In genomic region chr9:127245637-127246164, GRCh38 we compare ENCODE assay signal across 8 cellular contexts. TPM values are rescaled to one million over a fixed set of nuclear protein-coding genes. Genes with fewer than 3 reads are reported as not detected.
DNase-seq lines count a peak whose midpoint lies in the region; ATAC-seq and TF ChIP-seq lines count a peak whose summit lies in the region.

No MANE protein-coding gene starts in this region.

- H3K9me3 Mint-ChIP-seq in dendritic cell treated with granulocyte-macrophage colony-stimulating factor and Interleukin-4, amounts not matched to agents 40 ng/mL and 50 ng/mL, for 4 days: no peaks in the 10 kb centered on the region
- no peaks in the 10 kb centered on the region for H3K9me3 Mint-ChIP-seq in naive B cell

- no peaks in the 10 kb centered on the region for H3K79me2 ChIP-seq in Karpas-422 (ENCODE audit: low read length)

- DNase-seq in AG04450 (ENCODE audit: low read depth, low spot score): no peak
- no peak for DNase-seq in Karpas-422
- no peak for DNase-seq in naive B cell
- no peak for DNase-seq in NCI-H524 treated with DMSO at 0.1 percent for 48 hours (lab: John Stamatoyannopoulos, UW)
- DNase-seq in C1 segment of cervical spinal cord (lab: John Stamatoyannopoulos, UW): no peak
- DNase-seq in NCI-H2081 treated with DMSO at 0.1 percent for 48 hours (lab: John Stamatoyannopoulos, UW): no peak
- no peak for DNase-seq in GM10266 (ENCODE audit: extremely low spot score)

- H3K4me3 Mint-ChIP-seq in dendritic cell treated with granulocyte-macrophage colony-stimulating factor and Interleukin-4, amounts not matched to agents 40 ng/mL and 50 ng/mL, for 4 days: peak overlapping the region; percentile 89
- H3K4me3 Mint-ChIP-seq in naive B cell: peak overlapping the region; percentile 82 to 95 (median 94)

- H3K36me3 Mint-ChIP-seq in dendritic cell treated with granulocyte-macrophage colony-stimulating factor and Interleukin-4, amounts not matched to agents 40 ng/mL and 50 ng/mL, for 4 days (ENCODE audit: low read depth): no peaks in the 10 kb centered on the region
- peaks cover 0 to 4% of the 10 kb centered on the region in 2 donors for H3K36me3 Mint-ChIP-seq in naive B cell

- H3K4me2 ChIP-seq in Karpas-422 (ENCODE audit: low read depth, low read length, poor library complexity, severe bottlenecking): peak overlapping the region; percentile 79

- CTCF ChIA-PET in AG04450 (lab: Charles Lee): no interaction called here

- H3K27me3 ChIP-seq in AG04450 (ENCODE audit: control insufficient read depth, insufficient read depth, low read length) (no peaks in the 10 kb centered on the region), Karpas-422 (ENCODE audit: low read length) (no peaks in the 10 kb centered on the region)

- no peaks in the 10 kb centered on the region for H4K20me1 ChIP-seq in Karpas-422 (ENCODE audit: insufficient read depth, low read depth, low read length)

- H3K4me1 Mint-ChIP-seq in dendritic cell treated with granulocyte-macrophage colony-stimulating factor and Interleukin-4, amounts not matched to agents 40 ng/mL and 50 ng/mL, for 4 days (ENCODE audit: low read depth): peaks cover 7% of the 10 kb centered on the region
- peaks cover 7 to 18% (median 14%) of the 10 kb centered on the region in 3 donors for H3K4me1 Mint-ChIP-seq in naive B cell

- intact Hi-C loops in dendritic cell treated with granulocyte-macrophage colony-stimulating factor and Interleukin-4, amounts not matched to agents 40 ng/mL and 50 ng/mL, for 4 days (cut with micrococcal nuclease): loop anchor here (2.0 kb wide), 1 partner anchor 21 kb away; no protein-coding TSS in a partner anchor

- peaks cover 8% of the 10 kb centered on the region for H3K27me3 Mint-ChIP-seq in dendritic cell treated with granulocyte-macrophage colony-stimulating factor and Interleukin-4, amounts not matched to agents 40 ng/mL and 50 ng/mL, for 4 days
- peaks cover 0 to 6% (median 0%) of the 10 kb centered on the region in 3 donors for H3K27me3 Mint-ChIP-seq in naive B cell

- POLR2A ChIA-PET in AG04450 (lab: Yijun Ruan, JAX): interaction anchor here (0.8 to 1.5 kb wide), 2 partner anchors 19 to 21 kb away, joined by 3 to 7 read pairs; no protein-coding TSS in a partner anchor

- H3K4me1 ChIP-seq in Karpas-422 (ENCODE audit: low read length): peaks cover 11% of the 10 kb centered on the region

- no peaks in the 10 kb centered on the region for H3K9me2 ChIP-seq in Karpas-422 (replicated peaks; ENCODE audit: insufficient read depth, low read length)

- H3K27ac Mint-ChIP-seq in dendritic cell treated with granulocyte-macrophage colony-stimulating factor and Interleukin-4, amounts not matched to agents 40 ng/mL and 50 ng/mL, for 4 days: peak overlapping the region; percentile 87
- peak overlapping the region in 1 of 6 donors; percentile 88 for H3K27ac Mint-ChIP-seq in naive B cell

- H3K36me3 ChIP-seq in Karpas-422 (ENCODE audit: insufficient read depth, low read length): no peaks in the 10 kb centered on the region

- H2AFZ ChIP-seq in Karpas-422 (ENCODE audit: low read length): peak overlapping the region; percentile 71

- ATAC-seq in naive B cell (ENCODE audit: low read depth in 2 of 2): no peak

- TF ChIP-seq CTCF in AG04450 (IDR thresholded peaks at IDR 0.05; ENCODE audit: low read depth, low read length) (no peak), GM10266 (IDR thresholded peaks at IDR 0.05; ENCODE audit: control insufficient read depth, insufficient read depth, low read depth, missing control alignments) (no peak)

- H3K27ac ChIP-seq in AG04450 (ENCODE audit: low read depth, low read length) (no peak overlapping the region), Karpas-422 (ENCODE audit: low read length) (no peak overlapping the region)

- H3K9me3 ChIP-seq in AG04450 (ENCODE audit: control insufficient read depth, insufficient read depth, low read length): no peaks in the 10 kb centered on the region
- H3K9me3 ChIP-seq in Karpas-422 (ENCODE audit: low read length): no peaks in the 10 kb centered on the region

- peak overlapping the region; percentile 86 for H3K4me3 ChIP-seq in AG04450 (ENCODE audit: low read depth, low read length)
- peak overlapping the region; percentile 67 for H3K4me3 ChIP-seq in Karpas-422 (ENCODE audit: low read length)

- H3K9ac ChIP-seq in Karpas-422 (ENCODE audit: low read length): peak overlapping the region; percentile 58

RNA-seq across cellular contexts. Expression of gene GARNL3, which starts 18.9 kb away (rescaled TPM):
- 2.2 and 2.7 TPM in 2 replicates for polyA plus RNA-seq in AG04450 (2011; rRNA removed)
- polyA minus RNA-seq in AG04450 (2011; rRNA and poly(A)+ RNA removed): 3.8 and 4.2 TPM in 2 replicates
- total RNA-seq in Karpas-422 (2014; rRNA removed; shearing (Covaris generic); ENCODE audit: low replicate concordance): 1.2 and 2.2 TPM in 2 replicates
- polyA plus RNA-seq in naive B cell (ENCODE audit: low read depth in 6 of 6): 1 to 10 TPM in 2 of 6 donors, under 1 TPM in 2, not detected in 2; 0.71 to 3.1 (median 1.1) TPM
